In genomic region chr9:36328798-36329411, GRCh38 we compare ENCODE assay signal across 8 cellular contexts.
DNase-seq lines count a peak whose midpoint lies in the region; ATAC-seq and TF ChIP-seq lines count a peak whose summit lies in the region.

No MANE protein-coding gene starts in this region.

- H3K79me1 ChIP-seq in H9 (ENCODE audit: insufficient read depth, low read depth, low read length, poor library complexity, severe bottlenecking): no peaks in the 10 kb centered on the region

- no peak overlapping the region for H3K27ac Mint-ChIP-seq in H9

- H3K36me3 Mint-ChIP-seq in H9 (ENCODE audit: insufficient read depth in 1 of 3, low read depth in 3 of 3): no peaks in the 10 kb centered on the region; a peak in 1 of 7 replicates

- H3K79me2 ChIP-seq in H9 (ENCODE audit: insufficient read depth, low read length): no peaks in the 10 kb centered on the region

- no peak overlapping the region for H2BK20ac ChIP-seq in H9 (ENCODE audit: low read depth, low read length, poor library complexity, severe bottlenecking)

- no peak overlapping the region for H3K56ac ChIP-seq in H9 (ENCODE audit: insufficient read length, low read depth, low read length)

- DNase-seq in Caki2 (ENCODE audit: low read depth): peak; percentile 44
- DNase-seq in H9: no peak
- DNase-seq in NCI-H524 treated with DMSO at 0.1 percent for 48 hours (lab: John Stamatoyannopoulos, UW): peak; percentile 4
- peak; percentile 30 for DNase-seq in activated CD8-positive, alpha-beta memory T cell treated with anti-CD3 and anti-CD28 coated beads, Interleukin-2, amount 50 U/mL, for 4 hours
- DNase-seq in pons (ENCODE audit: low spot score): peak; percentile 92
- no peak for DNase-seq in cerebellar nuclear complex (lab: John Stamatoyannopoulos, UW)

- no peak overlapping the region for H3K14ac ChIP-seq in H9 (ENCODE audit: insufficient read depth, low read length)

- no peak overlapping the region for H4K5ac ChIP-seq in H9 (ENCODE audit: insufficient read length, low read depth, low read length)

- no peak overlapping the region for H3K27ac ChIP-seq in H9 (ENCODE audit: insufficient read length, low read depth, low read length)
- H3K27ac ChIP-seq in gastroesophageal sphincter: no peak overlapping the region

- H3K4me3 ChIP-seq in gastroesophageal sphincter: no peak overlapping the region

- no peak overlapping the region for H3K4me3 Mint-ChIP-seq in H9

- no peak overlapping the region for H4K8ac ChIP-seq in H9 (replicated peaks; ENCODE audit: insufficient read length, low read depth, low read length)

- H3K18ac ChIP-seq in H9 (ENCODE audit: insufficient read length, low read depth, low read length): no peak overlapping the region

- H4K91ac ChIP-seq in H9 (ENCODE audit: insufficient read length, low read depth, low read length): no peak overlapping the region

- no peaks in the 10 kb centered on the region for H3K4me1 ChIP-seq in H9 (ENCODE audit: insufficient read depth, low read length)
- H3K4me1 ChIP-seq in gastroesophageal sphincter: peaks cover 0 to 11% (median 0%) of the 10 kb centered on the region in 3 donors

- no peaks in the 10 kb centered on the region for H4K20me1 ChIP-seq in H9 (ENCODE audit: control insufficient read depth, insufficient read depth, insufficient read length)

- H3K4me2 ChIP-seq in H9 (ENCODE audit: insufficient read depth, insufficient read length, low read length): no peak overlapping the region

- no peaks in the 10 kb centered on the region; the same call in 1 of the 2 replicates for H3K27me3 Mint-ChIP-seq in H9 (ENCODE audit: low read depth)

- H3K27me3 ChIP-seq in H9 (ENCODE audit: insufficient read depth, low read length) (no peaks in the 10 kb centered on the region), gastroesophageal sphincter (no peaks in the 10 kb centered on the region)

- no peak overlapping the region for H2AK5ac ChIP-seq in H9 (ENCODE audit: insufficient read length, low read length)

- no peak overlapping the region for H2BK120ac ChIP-seq in H9 (ENCODE audit: low read depth, low read length, poor library complexity, severe bottlenecking)

- no peak overlapping the region for H2BK12ac ChIP-seq in H9 (ENCODE audit: insufficient read length, low read depth, low read length)

- no peak overlapping the region for H2BK5ac ChIP-seq in H9 (ENCODE audit: insufficient read length, low read length)

- ATAC-seq in gastroesophageal sphincter: no peak
- ATAC-seq in HG03196 (IDR thresholded peaks at IDR 0.05; ENCODE audit: unreplicated experiment): no peak

- peaks cover 0 to 11% of the 10 kb centered on the region in 2 donors for H3K36me3 ChIP-seq in gastroesophageal sphincter

- H3K23ac ChIP-seq in H9 (ENCODE audit: insufficient read length, low read depth, low read length): no peak overlapping the region

- no peak overlapping the region for H3K9ac ChIP-seq in H9 (ENCODE audit: extremely low read depth, insufficient read length, low read length)

- H3K9me3 ChIP-seq in H9 (ENCODE audit: control insufficient read depth, low read depth, low read length) (no peaks in the 10 kb centered on the region), gastroesophageal sphincter (no peaks in the 10 kb centered on the region)

- no peaks in the 10 kb centered on the region for H3K9me3 Mint-ChIP-seq in H9

- no peaks in the 10 kb centered on the region for H3K23me2 ChIP-seq in H9 (ENCODE audit: insufficient read length, low read depth, low read length, poor library complexity, severe bottlenecking)

- no peaks in the 10 kb centered on the region; a peak in 1 of 4 replicates for H3K4me1 Mint-ChIP-seq in H9

- no peak overlapping the region for H2BK15ac ChIP-seq in H9 (ENCODE audit: low read depth, low read length)

- TF ChIP-seq CTCF in H9 (conservative IDR thresholded peaks at IDR 0.05) (peak; percentile 82), gastroesophageal sphincter (IDR thresholded peaks at IDR 0.05) (peak; percentile 75 to 91 (median 82))

- no peak overlapping the region for H2AFZ ChIP-seq in H9 (ENCODE audit: low read length)

- H3T11ph ChIP-seq in H9 (ENCODE audit: low read length): no peak overlapping the region

- TF ChIP-seq POLR2A in gastroesophageal sphincter (IDR thresholded peaks at IDR 0.05): no peak

- no CpG with 5 or more reads among the region's 9 CpGs for WGBS in H9 (ENCODE audit: extremely low coverage, insufficient read length, low lambda C conversion rate)
- WGBS in gastroesophageal sphincter (ENCODE audit: low coverage in 1 of 2), 2 donors: 40% methylated on average over 9 of the region's 9 CpGs

- TF ChIP-seq EP300 in gastroesophageal sphincter (IDR thresholded peaks at IDR 0.05): no peak

- in situ Hi-C loops in Caki2 (cut with HindIII; ENCODE audit: low pct_unique_long_range_greater_than_20kb, low sequenced_read_pairs): no loop called here

- no peak overlapping the region for H3K4ac ChIP-seq in H9 (ENCODE audit: low read depth, low read length)

Comparison
In these comparisons a context has a peak if more than half of its experiments do, and no peak if none do; other contexts are left out.
1. DNase-seq: peak in Caki2 (single experiment), NCI-H524 treated with DMSO at 0.1 percent for 48 hours (single experiment), activated CD8-positive, alpha-beta memory T cell treated with anti-CD3 and anti-CD28 coated beads, Interleukin-2, amount 50 U/mL, for 4 hours (single experiment) and pons (single experiment); none in H9 (single experiment) and cerebellar nuclear complex (0 of 2).